20 cellular contexts compared by ENCODE assay signal in genomic region chr11:123045101-123045500, GRCh38.
"Had no signal": no experiment of that assay in that cellular context is flagged by ENCODE, and none has a peak within 500 bp of the region (broad histone marks: within the 10 kb centered on the region; RNA-seq: fewer than 3 reads in every experiment).

No MANE protein-coding gene starts in this region.

- DNase-seq: dorsolateral prefrontal cortex; effector CD4-positive, alpha-beta T cell; endodermal cell; foreskin fibroblast; gastrocnemius medialis; head of caudate nucleus; naive B cell; spleen; stimulated activated CD4-positive, alpha-beta T cell treated with anti-CD3 and anti-CD28 coated beads, Interleukin-4, amount 100 ng/mL, for 4 hours; transverse colon had no signal

- H3K4me1 ChIP-seq: gastrocnemius medialis, prostate gland, right atrium auricular region, transverse colon, vagina had no signal

- H3K27me3 ChIP-seq: dorsolateral prefrontal cortex, gastrocnemius medialis, right atrium auricular region, spleen, suprapubic skin, transverse colon, vagina had no signal

- H3K4me3 ChIP-seq: dorsolateral prefrontal cortex, gastrocnemius medialis, lung, prostate gland, right atrium auricular region, spleen, suprapubic skin, transverse colon, vagina had no signal

- ATAC-seq: esophagus mucosa; gastrocnemius medialis; natural killer cell treated with Interleukin-12 subunit alpha and Interleukin-12 subunit beta and Interleukin-15 and Interleukin-18, amount 100 ng/mL, for 72 hours; sciatic nerve; stimulated activated memory B cell treated with anti-CD40 and anti-IgM and Interleukin-4, amounts not matched to agents 10 μg/mL and 1 μg/mL and 100 μg/mL, for 72 hours had no signal

- H3K9me3 ChIP-seq: gastrocnemius medialis, prostate gland, right atrium auricular region, spleen, suprapubic skin, transverse colon, vagina had no signal

- H3K36me3 ChIP-seq: gastrocnemius medialis, prostate gland, right atrium auricular region, spleen, suprapubic skin, transverse colon, vagina had no signal

- H3K27ac ChIP-seq: dorsolateral prefrontal cortex, epithelial cell of prostate, gastrocnemius medialis, prostate gland, right atrium auricular region, suprapubic skin, transverse colon, vagina had no signal
